ENCODE assay signal across 8 cellular contexts in the genomic region with DNA sequence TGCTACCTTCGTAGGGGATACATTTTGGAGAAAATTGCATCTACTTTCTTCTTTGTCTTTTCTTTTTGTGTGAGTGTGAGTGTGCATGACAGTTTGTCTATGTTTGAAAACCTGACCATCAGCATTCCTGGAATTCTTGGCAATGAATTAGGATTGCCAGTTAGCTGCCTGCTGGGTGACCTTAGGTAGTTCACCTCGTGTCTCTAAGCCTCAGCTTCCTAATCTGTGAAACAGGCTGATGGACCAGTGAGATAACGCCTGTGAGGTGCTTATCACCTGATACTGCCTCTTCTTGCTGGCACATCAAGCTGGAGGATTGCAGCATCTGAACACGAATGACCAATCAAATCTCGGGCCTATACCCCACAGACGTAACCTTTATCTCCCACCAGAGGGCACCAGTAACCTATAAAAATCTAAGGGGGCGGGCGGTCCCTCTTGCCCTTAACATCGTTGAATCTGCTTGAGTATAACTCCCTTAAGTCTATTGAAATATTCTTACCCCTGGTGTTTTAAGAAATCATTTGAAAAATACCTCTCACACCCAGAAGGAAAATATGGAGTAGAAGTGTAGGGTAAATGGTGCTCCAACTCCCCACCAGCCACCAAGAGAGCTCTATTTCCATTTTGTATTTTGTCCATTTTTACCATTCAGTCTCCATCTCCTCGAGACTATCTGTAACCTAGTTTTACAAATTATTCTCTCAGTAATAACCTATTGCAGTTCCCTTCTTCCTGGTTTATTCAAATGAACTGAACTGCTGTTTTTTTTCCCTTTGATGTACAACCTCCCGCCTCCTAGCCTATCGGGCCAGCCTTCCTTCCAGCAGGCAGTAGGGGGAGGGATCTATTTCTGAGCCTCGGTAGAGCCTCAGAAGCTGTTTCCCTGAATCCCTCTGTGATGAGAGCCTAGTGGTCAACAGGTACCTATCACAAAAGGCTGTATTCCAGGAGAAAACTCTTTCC. TPM values are rescaled to one million over a fixed set of nuclear protein-coding genes. Genes with fewer than 3 reads are reported as not detected.
DNase-seq lines count a peak whose midpoint lies in the region; ATAC-seq and TF ChIP-seq lines count a peak whose summit lies in the region.

No MANE protein-coding gene starts in this region.

- peak; percentile 66 for TF ChIP-seq CTCF in activated CD8-positive, alpha-beta T cell treated with anti-CD3 and anti-CD28 coated beads for 36 hours (IDR thresholded peaks at IDR 0.05)
- peak; percentile 89 for TF ChIP-seq CTCF in endodermal cell (conservative IDR thresholded peaks at IDR 0.05)

- H3K36me3 Mint-ChIP-seq in activated CD8-positive, alpha-beta T cell treated with anti-CD3 and anti-CD28 coated beads for 36 hours (ENCODE audit: low read depth): peaks cover 25% of the 10 kb centered on the region
- H3K36me3 Mint-ChIP-seq in endodermal cell (ENCODE audit: low read depth): peaks cover 8% of the 10 kb centered on the region
- H3K36me3 Mint-ChIP-seq in stimulated activated naive CD8-positive, alpha-beta T cell treated with anti-CD3 and anti-CD28 coated beads, Interleukin-15, Interleukin-2, amounts not matched to agents 100 ng/mL and 50 ng/mL, for 24 hours (ENCODE audit: low read depth): peaks cover 39% of the 10 kb centered on the region

- H3K36me3 ChIP-seq in endodermal cell (ENCODE audit: control insufficient read depth, insufficient read depth, low read length): no peaks in the 10 kb centered on the region

- no peak overlapping the region for H3K4me3 Mint-ChIP-seq in activated CD8-positive, alpha-beta T cell treated with anti-CD3 and anti-CD28 coated beads for 36 hours
- no peak overlapping the region for H3K4me3 Mint-ChIP-seq in endodermal cell
- H3K4me3 Mint-ChIP-seq in stimulated activated naive CD8-positive, alpha-beta T cell treated with anti-CD3 and anti-CD28 coated beads, Interleukin-15, Interleukin-2, amounts not matched to agents 100 ng/mL and 50 ng/mL, for 24 hours: no peak overlapping the region

- peak; percentile 52 for DNase-seq in GM04504 (ENCODE audit: low read depth)
- DNase-seq in HT1080 (ENCODE audit: low read depth): peak; percentile 72
- DNase-seq in NCI-H774 (lab: John Stamatoyannopoulos, UW): peak; percentile 73
- peak; percentile 80 for DNase-seq in activated CD8-positive, alpha-beta T cell treated with anti-CD3 and anti-CD28 coated beads for 36 hours
- DNase-seq in endodermal cell: peak; percentile 89
- peak; percentile 49 for DNase-seq in mucosa of gallbladder (ENCODE audit: low spot score)

- H3K4me3 ChIP-seq in endodermal cell (ENCODE audit: low read length): no peak overlapping the region

- H3K4me1 Mint-ChIP-seq in activated CD8-positive, alpha-beta T cell treated with anti-CD3 and anti-CD28 coated beads for 36 hours (ENCODE audit: low read depth): peaks cover 45% of the 10 kb centered on the region
- H3K4me1 Mint-ChIP-seq in endodermal cell: peaks cover 41% of the 10 kb centered on the region
- peaks cover 48% of the 10 kb centered on the region for H3K4me1 Mint-ChIP-seq in stimulated activated naive CD8-positive, alpha-beta T cell treated with anti-CD3 and anti-CD28 coated beads, Interleukin-15, Interleukin-2, amounts not matched to agents 100 ng/mL and 50 ng/mL, for 24 hours (ENCODE audit: low read depth)

- WGBS in endodermal cell (ENCODE audit: insufficient coverage in 1 of 2, insufficient read length in 1 of 2), 2 experiments: 20 to 23% methylated on average over 5 to 13 of the region's 13 CpGs

- H3K27me3 ChIP-seq in endodermal cell (ENCODE audit: control insufficient read depth, insufficient read depth, low read length, poor library complexity, severe bottlenecking): no peaks in the 10 kb centered on the region

- H3K27ac ChIP-seq in endodermal cell (ENCODE audit: low read depth, low read length): no peak overlapping the region

- peak; percentile 86 for ATAC-seq in activated CD8-positive, alpha-beta T cell treated with anti-CD3 and anti-CD28 coated beads for 36 hours
- no peak for ATAC-seq in GM21529 (IDR thresholded peaks at IDR 0.05; ENCODE audit: unreplicated experiment)

- no peaks in the 10 kb centered on the region for H3K9me3 Mint-ChIP-seq in activated CD8-positive, alpha-beta T cell treated with anti-CD3 and anti-CD28 coated beads for 36 hours
- no peaks in the 10 kb centered on the region for H3K9me3 Mint-ChIP-seq in endodermal cell
- H3K9me3 Mint-ChIP-seq in stimulated activated naive CD8-positive, alpha-beta T cell treated with anti-CD3 and anti-CD28 coated beads, Interleukin-15, Interleukin-2, amounts not matched to agents 100 ng/mL and 50 ng/mL, for 24 hours: no peaks in the 10 kb centered on the region

- H3K27me3 Mint-ChIP-seq in activated CD8-positive, alpha-beta T cell treated with anti-CD3 and anti-CD28 coated beads for 36 hours: no peaks in the 10 kb centered on the region
- peaks cover 4% of the 10 kb centered on the region for H3K27me3 Mint-ChIP-seq in endodermal cell (ENCODE audit: insufficient read depth)
- H3K27me3 Mint-ChIP-seq in stimulated activated naive CD8-positive, alpha-beta T cell treated with anti-CD3 and anti-CD28 coated beads, Interleukin-15, Interleukin-2, amounts not matched to agents 100 ng/mL and 50 ng/mL, for 24 hours: no peaks in the 10 kb centered on the region

- CTCF ChIA-PET in activated CD8-positive, alpha-beta T cell treated with anti-CD3 and anti-CD28 coated beads for 36 hours (lab: Charles Lee): interaction anchor here (0.6 to 7.8 kb wide), 46 partner anchors 8 to 437 kb away, joined by 3 to 176 read pairs (median 5); a partner anchor contains a TSS

- H3K4me1 ChIP-seq in endodermal cell (ENCODE audit: control insufficient read depth, insufficient read depth, low read length): peaks cover 9% of the 10 kb centered on the region

- intact Hi-C loops in activated CD8-positive, alpha-beta T cell treated with anti-CD3 and anti-CD28 coated beads for 36 hours (cut with micrococcal nuclease): loop anchor here (2.0 kb wide), 1 partner anchor 197 kb away; no protein-coding TSS in a partner anchor

- no peak overlapping the region for H3K9ac ChIP-seq in endodermal cell (ENCODE audit: extremely low read depth, low read length, poor library complexity, severe bottlenecking)

- POLR2A ChIA-PET in activated CD8-positive, alpha-beta T cell treated with anti-CD3 and anti-CD28 coated beads for 36 hours (lab: Charles Lee): interaction anchor here (0.6 to 1.8 kb wide), 5 partner anchors 9 to 246 kb away, joined by 3 to 8 read pairs (median 4); a partner anchor contains a TSS

- no peaks in the 10 kb centered on the region for H3K9me3 ChIP-seq in endodermal cell (ENCODE audit: control insufficient read depth, low read length)

- peak overlapping the region; percentile 77 for H3K27ac Mint-ChIP-seq in activated CD8-positive, alpha-beta T cell treated with anti-CD3 and anti-CD28 coated beads for 36 hours
- H3K27ac Mint-ChIP-seq in endodermal cell: peak overlapping the region; percentile 42
- peak overlapping the region; percentile 83 for H3K27ac Mint-ChIP-seq in stimulated activated naive CD8-positive, alpha-beta T cell treated with anti-CD3 and anti-CD28 coated beads, Interleukin-15, Interleukin-2, amounts not matched to agents 100 ng/mL and 50 ng/mL, for 24 hours

RNA-seq across cellular contexts. Expression of a gene that starts 49.7 kb away (rescaled TPM):
- 7.5 and 9.2 TPM in 2 replicates for total RNA-seq in HT1080 (2014; rRNA removed; shearing (Covaris generic))
- 8.4 and 10.3 TPM in 2 replicates for polyA plus RNA-seq in HT1080 (2015; cell fraction: cytosol; rRNA removed)
- polyA plus RNA-seq in HT1080 (2015; cell fraction: nucleus; rRNA removed): 62.8 and 86.8 TPM in 2 replicates
- total RNA-seq in activated CD8-positive, alpha-beta T cell treated with anti-CD3 and anti-CD28 coated beads for 36 hours: 10 to 100 TPM; 89.6 to 94.8 TPM
- total RNA-seq in endodermal cell: 100 to 1,000 TPM in 1 of 2 donors, 10 to 100 TPM in 1; 65.5 to 161 TPM
- polyA plus RNA-seq in endodermal cell (2013, experiment 1 of 2): 21.0 TPM
- polyA plus RNA-seq in endodermal cell (2013, experiment 2 of 2): 23.6 TPM
- total RNA-seq in mucosa of gallbladder: 64.5 TPM
